ENCODE assay signal across 31 cellular contexts in genomic region chr14:70123796-70124195, GRCh38.
"Had no signal": no experiment of that assay in that cellular context is flagged by ENCODE, and none has a peak within 500 bp of the region (broad histone marks: within the 10 kb centered on the region; RNA-seq: fewer than 3 reads in every experiment).

No MANE protein-coding gene starts in this region.

- H3K27ac ChIP-seq: PC-9, RWPE1, SJCRH30, SK-N-MC had no signal

- H3K4me2 ChIP-seq: PC-9 had no signal

- H2AFZ ChIP-seq: PC-9 had no signal

- H3K9me3 ChIP-seq: MG63, SJCRH30 had no signal

- ATAC-seq: Panc1, Right ventricle myocardium inferior, SK-N-SH treated with all-trans-retinoic acid at 6 μM for 48 hours had no signal

- DNase-seq: Kasumi-1, KG1, MG63, NCI-H1048, NCI-H1092 treated with DMSO at 0.1 percent for 48 hours, NCI-H1105 treated with DMSO at 0.1 percent for 48 hours, NCI-H1417, NCI-H1436, NCI-H146, NCI-H1694, NCI-H187, NCI-H1930, NCI-H2029 treated with DMSO at 0.1 percent for 48 hours, NCI-H2081 treated with DMSO at 0.1 percent for 48 hours, NCI-H2107, NCI-H2171, NCI-H226, NCI-H446 treated with DMSO at 0.1 percent for 48 hours, NCI-H510A, NCI-H524, NCI-H526, NCI-H774, PC-9, SHP77, SIG-M5, SJCRH30 had no signal

- H3K4me1 ChIP-seq: SJCRH30 had no signal

- H3K36me3 ChIP-seq: MG63, SJCRH30 had no signal

- H3K27me3 ChIP-seq: MG63, SJCRH30 had no signal

- H3K4me3 ChIP-seq: MG63, PC-9, SJCRH30, SK-N-MC had no signal
